ENCODE assay signal across 9 cellular contexts in genomic region chr9:16867571-16868311, GRCh38. TPM values are rescaled to one million over a fixed set of nuclear protein-coding genes. Genes with fewer than 3 reads are reported as not detected.
DNase-seq lines count a peak whose midpoint lies in the region; ATAC-seq, FAIRE-seq and TF ChIP-seq lines count a peak whose summit lies in the region.
"Had no signal": no experiment of that assay in that cellular context is flagged by ENCODE, and none has a peak within 500 bp of the region (broad histone marks: within the 10 kb centered on the region; RNA-seq: fewer than 3 reads in every experiment).

No MANE protein-coding gene starts in this region.

- in situ Hi-C loops in HepG2 (cut with HindIII; ENCODE audit: extremely low pct_ligation_motif_present, low pct_unique_long_range_greater_than_20kb), result no loop called here

- no peak overlapping the region for H3K4me2 ChIP-seq in HepG2 (ENCODE audit: low read depth, low read length)

- H3K9ac ChIP-seq in HepG2 (ENCODE audit: insufficient read depth, low read depth, low read length), result no peak overlapping the region
- H3K9ac ChIP-seq in muscle layer of colon (ENCODE audit: low read length), result peak overlapping the region; percentile 62

- no peak for FAIRE-seq in HepG2 (lab: Jason Lieb, UNC)

- H4K20me1 ChIP-seq in HepG2 (ENCODE audit: insufficient read depth, low read length), result no peaks in the 10 kb centered on the region

- H3K4me1 ChIP-seq in HepG2 (ENCODE audit: insufficient read depth, low read length) (no peaks in the 10 kb centered on the region), right lobe of liver (peaks cover 0 to 18% (median 0%) of the 10 kb centered on the region in 4 donors), esophagus muscularis mucosa (peaks cover 11 to 68% (median 53%) of the 10 kb centered on the region in 4 donors), muscle layer of colon (ENCODE audit: insufficient read depth, low read length) (peaks cover 29% of the 10 kb centered on the region)

- H3K36me3 ChIP-seq in HepG2 (replicated peaks in 1 of 2; ENCODE audit: control insufficient read depth in 1 of 2, insufficient read depth in 2 of 2, low read length in 2 of 2) (no peaks in the 10 kb centered on the region), right lobe of liver (no peaks in the 10 kb centered on the region), esophagus muscularis mucosa (no peaks in the 10 kb centered on the region), muscle layer of colon (ENCODE audit: insufficient read depth, low read length) (no peaks in the 10 kb centered on the region)

- TF ChIP-seq POLR2A in HepG2 (IDR thresholded peaks at IDR 0.05; ENCODE audit: insufficient read depth in 1 of 2, low read depth in 2 of 2, low read length in 2 of 2) (no peak), right lobe of liver (IDR thresholded peaks at IDR 0.05) (no peak), esophagus muscularis mucosa (IDR thresholded peaks at IDR 0.05; ENCODE audit: low read depth) (no peak)

- intact Hi-C loops in HepG2 (cut with micrococcal nuclease; ENCODE audit: unreplicated experiment), result no loop called here
- intact Hi-C loops in right lobe of liver (cut with DNase I), result no loop called here
- intact Hi-C loops in esophagus muscularis mucosa (cut with DNase I), result loop anchor here (5.0 to 10.0 kb wide), 4 partner anchors 40 to 353 kb away; no protein-coding TSS in a partner anchor

- H3K79me2 ChIP-seq in HepG2 (ENCODE audit: insufficient read depth, low read length), result no peaks in the 10 kb centered on the region

- ATAC-seq in HepG2, result no peak
- ATAC-seq in right lobe of liver, result no peak
- no peak for ATAC-seq in HG03469 (IDR thresholded peaks at IDR 0.05; ENCODE audit: unreplicated experiment)
- ATAC-seq: activated naive CD4-positive, alpha-beta T cell treated with anti-CD3 and anti-CD28 coated beads, Interleukin-2, amount 50 U/mL, for 72 hours had no signal

- H2AFZ ChIP-seq in HepG2 (ENCODE audit: low read length), result no peak overlapping the region

- CTCF ChIA-PET in HepG2 (lab: Yijun Ruan, JAX; ENCODE audit: low intra/inter-chr PET ratio, low total read pairs), result no interaction called here

- H3K27me3 ChIP-seq in HepG2 (ENCODE audit: control insufficient read depth in 1 of 2, insufficient read depth in 2 of 2, low read length in 2 of 2) (peaks cover 5 to 36% of the 10 kb centered on the region in 2 experiments; a peak in 4 of 5 replicates), right lobe of liver (peaks cover 0 to 8% of the 10 kb centered on the region in 2 donors), esophagus muscularis mucosa (no peaks in the 10 kb centered on the region), muscle layer of colon (ENCODE audit: control insufficient read depth in 1 of 2, insufficient read depth in 2 of 2, low read length in 2 of 2) (no peaks in the 10 kb centered on the region)

- H3K4me3 ChIP-seq in HepG2 (replicated peaks in 1 of 3; ENCODE audit: insufficient read depth in 1 of 3, low read depth in 2 of 3, low read length in 3 of 3), result no peak overlapping the region
- no peak overlapping the region for H3K4me3 ChIP-seq in right lobe of liver
- peak overlapping the region; percentile 80 to 94 (median 88) for H3K4me3 ChIP-seq in esophagus muscularis mucosa
- H3K4me3 ChIP-seq in muscle layer of colon (ENCODE audit: low read depth in 1 of 2, low read length in 2 of 2), result peak overlapping the region in 1 of 2 donors; percentile 80

- TF ChIP-seq RAD21 in HepG2 (CRISPR knock-in tag; IDR thresholded peaks at IDR 0.05), result no peak

- POLR2A ChIA-PET in HepG2 (lab: Yijun Ruan, JAX), result no interaction called here

- TF ChIP-seq EP300 in HepG2 (IDR thresholded peaks at IDR 0.05; ENCODE audit: low read depth in 2 of 2, low read length in 2 of 2) (no peak), HepG2 (CRISPR knock-in tag; IDR thresholded peaks at IDR 0.05; ENCODE audit: borderline replicate concordance) (no peak), esophagus muscularis mucosa (IDR thresholded peaks at IDR 0.05) (no peak)

- no TSS peak for BruUV-seq in HepG2 (replicated peaks; lab: Mats Ljungman, UMichigan)

- H3K27ac ChIP-seq in HepG2 (ENCODE audit: extremely low read length, insufficient read depth, low read length), result no peak overlapping the region
- H3K27ac ChIP-seq in right lobe of liver, result no peak overlapping the region
- peak overlapping the region; percentile 89 to 97 (median 95) for H3K27ac ChIP-seq in esophagus muscularis mucosa (replicated peaks in 1 of 4)
- H3K27ac ChIP-seq in muscle layer of colon (ENCODE audit: low read depth, low read length), result peak overlapping the region; percentile 67

- TF ChIP-seq CTCF in HepG2 (CRISPR knock-in tag; IDR thresholded peaks at IDR 0.05) (no peak), right lobe of liver (IDR thresholded peaks at IDR 0.05) (no peak), esophagus muscularis mucosa (IDR thresholded peaks at IDR 0.05) (no peak)

- WGBS in HepG2 (ENCODE audit: low lambda C conversion rate), result under 1% methylated on average over 10 of the region's 10 CpGs
- WGBS in right lobe of liver (ENCODE audit: insufficient coverage, low coverage, low lambda C conversion rate, missing lambda C conversion rate), result 16% methylated on average over 10 of the region's 10 CpGs
- 24% methylated on average over 10 of the region's 10 CpGs for WGBS in esophagus muscularis mucosa

- H3K9me3 ChIP-seq in HepG2 (ENCODE audit: low read length), result no peaks in the 10 kb centered on the region
- H3K9me3 ChIP-seq in right lobe of liver, result no peaks in the 10 kb centered on the region
- no peaks in the 10 kb centered on the region for H3K9me3 ChIP-seq in esophagus muscularis mucosa
- H3K9me3 ChIP-seq in muscle layer of colon (ENCODE audit: low read length), result no peaks in the 10 kb centered on the region

- peak; percentile 3 for DNase-seq in HepG2 (ENCODE audit: low spot score)
- DNase-seq in right lobe of liver, result no peak
- peak; percentile 94 for DNase-seq in esophagus muscularis mucosa (ENCODE audit: extremely low spot score)
- DNase-seq in OCI-M1 (lab: John Stamatoyannopoulos, UW), result no peak
- DNase-seq in NCI-H2171 treated with DMSO at 0.1 percent for 48 hours (lab: John Stamatoyannopoulos, UW), result no peak
- no peak for DNase-seq in GDM1 (lab: John Stamatoyannopoulos, UW)

TF ChIP-seq in HepG2, 621 proteins besides CTCF, POLR2A, EP300 and RAD21:
- TF ChIP-seq TEAD3 (CRISPR knock-in tag; optimal IDR thresholded peaks at IDR 0.05; ENCODE audit: borderline replicate concordance) (peak; percentile 17), CEBPB (IDR thresholded peaks at IDR 0.05; ENCODE audit: borderline replicate concordance, low read depth, low read length) (peak; percentile 50; the same call in 1 of the 2 replicates), MEIS2 (CRISPR knock-in tag; IDR thresholded peaks at IDR 0.05) (no peak)

RNA-seq across cellular contexts. Expression of gene BNC2, which starts 2.7 kb away (rescaled TPM):
- not detected in 2 replicates for total RNA-seq in HepG2 (2016; rRNA removed; fragmentation: Illumina TruSeq; extraction: Trizol)
- not detected in 2 replicates for total RNA-seq in HepG2 (2016; cell fraction: cytosol; rRNA removed; fragmentation: Illumina TruSeq; extraction: Trizol; ENCODE audit: low read depth)
- not detected in 2 replicates for total RNA-seq in HepG2 (2016; cell fraction: insoluble cytoplasmic fraction; rRNA removed; fragmentation: Illumina TruSeq; extraction: Trizol)
- not detected in 2 replicates for total RNA-seq in HepG2 (2016; cell fraction: membrane; rRNA removed; fragmentation: Illumina TruSeq; extraction: Trizol)
- not detected in 2 replicates for total RNA-seq in HepG2 (2016; cell fraction: nucleus; rRNA removed; fragmentation: Illumina TruSeq; extraction: Trizol)
- polyA plus RNA-seq in HepG2 (2011; rRNA removed), result not detected in 2 replicates
- polyA plus RNA-seq in HepG2 (2011; cell fraction: cytosol; rRNA removed), result not detected in 2 replicates
- polyA plus RNA-seq in HepG2 (2011; cell fraction: nucleus; rRNA removed), result not detected in 2 replicates
- not detected in 2 replicates for polyA plus RNA-seq in HepG2 (2012)
- polyA plus RNA-seq in HepG2 (2016; cell fraction: cytosol; fragmentation: Illumina TruSeq; extraction: Trizol; ENCODE audit: low read depth), result not detected in 2 replicates
- polyA plus RNA-seq in HepG2 (2016; cell fraction: insoluble cytoplasmic fraction; fragmentation: Illumina TruSeq; extraction: Trizol; ENCODE audit: low read depth), result not detected in 2 replicates
- polyA plus RNA-seq in HepG2 (2016; cell fraction: membrane; fragmentation: Illumina TruSeq; extraction: Trizol; ENCODE audit: low read depth), result not detected in 2 replicates
- polyA plus RNA-seq in HepG2 (2016; cell fraction: nucleus; fragmentation: Illumina TruSeq; extraction: Trizol; ENCODE audit: insufficient read depth, low read depth), result not detected in 2 replicates
- 4.4 TPM in 1 of 2 replicates, not detected in the other for polyA minus RNA-seq in HepG2 (2011; rRNA and poly(A)+ RNA removed; ENCODE audit: low replicate concordance)
- polyA minus RNA-seq in HepG2 (2011; cell fraction: cytosol; rRNA and poly(A)+ RNA removed), result not detected in 2 replicates
- not detected in 2 replicates for polyA minus RNA-seq in HepG2 (2011; cell fraction: nucleus; rRNA and poly(A)+ RNA removed)
- under 1 TPM; 0.22 to 0.80 (median 0.36) TPM for total RNA-seq in right lobe of liver
- 100 to 1,000 TPM in 3 of 4 donors, 10 to 100 TPM in 1; 95.3 to 138 (median 123) TPM for total RNA-seq in esophagus muscularis mucosa
- total RNA-seq: activated naive CD4-positive, alpha-beta T cell treated with anti-CD3 and anti-CD28 coated beads, Interleukin-2, amount 50 U/mL, for 72 hours had no signal

Comparison
In these comparisons a context has a peak if more than half of its experiments do, and no peak if none do; other contexts are left out.
1. DNase-seq: peak in HepG2 (single experiment) and esophagus muscularis mucosa (single experiment); none in right lobe of liver (0 of 3), OCI-M1 (single experiment), NCI-H2171 treated with DMSO at 0.1 percent for 48 hours (single experiment) and GDM1 (single experiment).
2. H3K27ac ChIP-seq: peak in esophagus muscularis mucosa (4 of 4) and muscle layer of colon (single experiment); none in HepG2 (single experiment) and right lobe of liver (0 of 3).
3. H3K4me3 ChIP-seq: peak in esophagus muscularis mucosa (4 of 4); none in HepG2 (0 of 3) and right lobe of liver (0 of 3).
4. RNA of gene BNC2, which starts 2.7 kb away (total RNA-seq): 95.3 to 138 TPM in esophagus muscularis mucosa; 0.22 to 0.80 TPM in right lobe of liver and not detected in HepG2; every median in the first group is over 10 times any median in the second.